In genomic region chr5:142757564-142757963, GRCh38 we compare ENCODE assay signal across 26 cellular contexts. TPM values are rescaled to one million over a fixed set of nuclear protein-coding genes. Genes with fewer than 3 reads are reported as not detected.
DNase-seq lines count a peak whose midpoint lies in the region; ATAC-seq and TF ChIP-seq lines count a peak whose summit lies in the region.
"Had no signal": no experiment of that assay in that cellular context is flagged by ENCODE, and none has a peak within 500 bp of the region (broad histone marks: within the 10 kb centered on the region; RNA-seq: fewer than 3 reads in every experiment).

No MANE protein-coding gene starts in this region.

- H3K27me3 ChIP-seq in dorsolateral prefrontal cortex, result no peaks in the 10 kb centered on the region
- H3K27me3 ChIP-seq: BLaER1 treated with 17β-estradiol and CSF1 and Interleukin-3, amounts not matched to agents 10 nM and 100 nM; SJCRH30 had no signal

- H3K4me3 Mint-ChIP-seq in stimulated activated naive CD8-positive, alpha-beta T cell treated with anti-CD3 and anti-CD28 coated beads, Interleukin-15, Interleukin-2, amounts not matched to agents 100 ng/mL and 50 ng/mL, for 24 hours, result no peak overlapping the region
- no peak overlapping the region for H3K4me3 Mint-ChIP-seq in activated T-helper 2 cell treated with anti-CD3 and anti-CD28 coated beads, Interferon-gamma antibody, Interleukin-2, Interleukin-4, amounts not matched to agents 10 μg/mL and 5 μg/mL and 100 μg/mL, durations not matched to agents 14 hours and 24 hours and 36 hours (ENCODE audit: low read depth)
- peak overlapping the region in 4 of 5 donors; percentile 18 to 59 (median 30) for H3K4me3 Mint-ChIP-seq in immature natural killer cell
- H3K4me3 Mint-ChIP-seq: CD8-positive, alpha-beta T cell had no signal

- H3K27ac Mint-ChIP-seq in stimulated activated naive CD8-positive, alpha-beta T cell treated with anti-CD3 and anti-CD28 coated beads, Interleukin-15, Interleukin-2, amounts not matched to agents 100 ng/mL and 50 ng/mL, for 24 hours, result peak overlapping the region; percentile 24
- peak overlapping the region; percentile 9 for H3K27ac Mint-ChIP-seq in activated T-helper 2 cell treated with anti-CD3 and anti-CD28 coated beads, Interferon-gamma antibody, Interleukin-2, Interleukin-4, amounts not matched to agents 10 μg/mL and 5 μg/mL and 100 μg/mL, durations not matched to agents 14 hours and 24 hours and 36 hours
- H3K27ac Mint-ChIP-seq in immature natural killer cell, result peak overlapping the region in 4 of 6 donors; percentile 2 to 46 (median 28)
- H3K27ac Mint-ChIP-seq: CD8-positive, alpha-beta T cell had no signal

- H3K27ac ChIP-seq in dorsolateral prefrontal cortex, result no peak overlapping the region
- no peak overlapping the region for H3K27ac ChIP-seq in caudate nucleus (ENCODE audit: low read depth, low read length)
- H3K27ac ChIP-seq: SJCRH30 had no signal

- H3K27me3 Mint-ChIP-seq in stimulated activated naive CD8-positive, alpha-beta T cell treated with anti-CD3 and anti-CD28 coated beads, Interleukin-15, Interleukin-2, amounts not matched to agents 100 ng/mL and 50 ng/mL, for 24 hours, result peaks cover 3% of the 10 kb centered on the region
- H3K27me3 Mint-ChIP-seq in activated T-helper 2 cell treated with anti-CD3 and anti-CD28 coated beads, Interferon-gamma antibody, Interleukin-2, Interleukin-4, amounts not matched to agents 10 μg/mL and 5 μg/mL and 100 μg/mL, durations not matched to agents 14 hours and 24 hours and 36 hours (ENCODE audit: low read depth), result peaks cover 4% of the 10 kb centered on the region
- peaks cover 0 to 4% (median 0%) of the 10 kb centered on the region in 3 donors for H3K27me3 Mint-ChIP-seq in immature natural killer cell (ENCODE audit: low read depth in 3 of 3)

- no peak for TF ChIP-seq CTCF in dorsolateral prefrontal cortex (IDR thresholded peaks at IDR 0.05 in 54 of 56, conservative IDR thresholded peaks at IDR 0.05 in 2 of 56; ENCODE audit: low read depth in 1 of 56, partially characterized antibody in 56 of 56)

- no peaks in the 10 kb centered on the region for H3K36me3 Mint-ChIP-seq in stimulated activated naive CD8-positive, alpha-beta T cell treated with anti-CD3 and anti-CD28 coated beads, Interleukin-15, Interleukin-2, amounts not matched to agents 100 ng/mL and 50 ng/mL, for 24 hours (ENCODE audit: low read depth)
- no peaks in the 10 kb centered on the region for H3K36me3 Mint-ChIP-seq in activated T-helper 2 cell treated with anti-CD3 and anti-CD28 coated beads, Interferon-gamma antibody, Interleukin-2, Interleukin-4, amounts not matched to agents 10 μg/mL and 5 μg/mL and 100 μg/mL, durations not matched to agents 14 hours and 24 hours and 36 hours (ENCODE audit: low read depth)
- no peaks in the 10 kb centered on the region for H3K36me3 Mint-ChIP-seq in immature natural killer cell
- H3K36me3 Mint-ChIP-seq: CD8-positive, alpha-beta T cell had no signal

- no peak for DNase-seq in stimulated activated naive CD8-positive, alpha-beta T cell treated with anti-CD3 and anti-CD28 coated beads, Interleukin-15, Interleukin-2, amounts not matched to agents 100 U/mL and 50 U/mL, for 24 hours
- DNase-seq in activated T-helper 2 cell treated with anti-CD3 and anti-CD28 coated beads, Interferon-gamma antibody, Interleukin-2, Interleukin-4, amounts not matched to agents 10 μg/mL and 5 μg/mL and 100 μg/mL, durations not matched to agents 14 hours and 24 hours and 36 hours (ENCODE audit: low spot score), result no peak
- DNase-seq in immature natural killer cell (peak in 1 of 3 donors; percentile 17), dorsolateral prefrontal cortex (no peak), caudate nucleus (lab: John Stamatoyannopoulos, UW) (no peak)
- no peak for DNase-seq in stimulated activated CD4-positive, alpha-beta T cell treated with anti-CD3 and anti-CD28 coated beads, Interleukin-2, amount 100 ng/mL, for 48 hours
- DNase-seq: AML-193; CD8-positive, alpha-beta T cell; DMS 273 treated with DMSO at 0.1 percent for 48 hours; DMS79; EL; GDM1; GOT3; HCEC 1CT; Karpas-422; NCI-H1092 treated with DMSO at 0.1 percent for 48 hours; NCI-H1436 treated with DMSO at 0.1 percent for 48 hours; NCI-H2029; NCI-H446; NCI-H524 treated with DMSO at 0.1 percent for 48 hours; NCI-H774; NK-92 treated with Interleukin-12 subunit alpha and Interleukin-12 subunit beta, amount 100 ng/mL, for 24 hours; PC-3; SJCRH30 had no signal

- H3K4me1 Mint-ChIP-seq in stimulated activated naive CD8-positive, alpha-beta T cell treated with anti-CD3 and anti-CD28 coated beads, Interleukin-15, Interleukin-2, amounts not matched to agents 100 ng/mL and 50 ng/mL, for 24 hours (ENCODE audit: low read depth), result peaks cover 23% of the 10 kb centered on the region
- peaks cover 17% of the 10 kb centered on the region for H3K4me1 Mint-ChIP-seq in activated T-helper 2 cell treated with anti-CD3 and anti-CD28 coated beads, Interferon-gamma antibody, Interleukin-2, Interleukin-4, amounts not matched to agents 10 μg/mL and 5 μg/mL and 100 μg/mL, durations not matched to agents 14 hours and 24 hours and 36 hours (ENCODE audit: low read depth)
- H3K4me1 Mint-ChIP-seq in immature natural killer cell, result peaks cover 12 to 16% of the 10 kb centered on the region in 2 donors

- no peaks in the 10 kb centered on the region for H3K9me3 Mint-ChIP-seq in stimulated activated naive CD8-positive, alpha-beta T cell treated with anti-CD3 and anti-CD28 coated beads, Interleukin-15, Interleukin-2, amounts not matched to agents 100 ng/mL and 50 ng/mL, for 24 hours
- no peaks in the 10 kb centered on the region for H3K9me3 Mint-ChIP-seq in activated T-helper 2 cell treated with anti-CD3 and anti-CD28 coated beads, Interferon-gamma antibody, Interleukin-2, Interleukin-4, amounts not matched to agents 10 μg/mL and 5 μg/mL and 100 μg/mL, durations not matched to agents 14 hours and 24 hours and 36 hours
- H3K9me3 Mint-ChIP-seq in immature natural killer cell, result no peaks in the 10 kb centered on the region
- H3K9me3 Mint-ChIP-seq: CD8-positive, alpha-beta T cell had no signal

- no peak for ATAC-seq in stimulated activated naive CD8-positive, alpha-beta T cell treated with anti-CD3 and anti-CD28 coated beads, Interleukin-15, Interleukin-2, amounts not matched to agents 100 U/mL and 50 U/mL, for 24 hours
- ATAC-seq: CD8-positive, alpha-beta T cell; PC-3 had no signal

- no peak overlapping the region for H3K4me3 ChIP-seq in dorsolateral prefrontal cortex
- H3K4me3 ChIP-seq: BLaER1 treated with 17β-estradiol and CSF1 and Interleukin-3, amounts not matched to agents 10 nM and 100 nM; SJCRH30 had no signal

- intact Hi-C loops in activated T-helper 2 cell treated with anti-CD3 and anti-CD28 coated beads, Interferon-gamma antibody, Interleukin-2, Interleukin-4, amounts not matched to agents 10 μg/mL and 5 μg/mL and 100 μg/mL, durations not matched to agents 14 hours and 24 hours and 36 hours (cut with micrococcal nuclease), result no loop called here
- intact Hi-C loops in dorsolateral prefrontal cortex (cut with DNase I), result loop anchor here in 1 of 2 donors (10.0 kb wide), 1 partner anchor 117 kb away; no protein-coding TSS in a partner anchor

RNA-seq across cellular contexts. Expression of gene ARHGAP26, which starts 12.6 kb away (rescaled TPM):
- total RNA-seq in activated T-helper 2 cell treated with anti-CD3 and anti-CD28 coated beads, Interferon-gamma antibody, Interleukin-2, Interleukin-4, amounts not matched to agents 10 μg/mL and 5 μg/mL and 100 μg/mL, durations not matched to agents 14 hours and 24 hours and 36 hours, result 13.6 and 15.1 TPM in 2 replicates
- polyA plus RNA-seq in immature natural killer cell, result 10 to 100 TPM; 14.5 to 43.7 (median 17.6) TPM
- 100 to 1,000 TPM in 119 of 120 experiments, 10 to 100 TPM in 1; 84.5 to 257 (median 180) TPM for total RNA-seq in dorsolateral prefrontal cortex

Comparison
In these comparisons a context has a peak if more than half of its experiments do, and no peak if none do; other contexts are left out.
1. H3K4me3 Mint-ChIP-seq: peak in immature natural killer cell (4 of 5); none in stimulated activated naive CD8-positive, alpha-beta T cell treated with anti-CD3 and anti-CD28 coated beads, Interleukin-15, Interleukin-2, amounts not matched to agents 100 ng/mL and 50 ng/mL, for 24 hours (single experiment) and activated T-helper 2 cell treated with anti-CD3 and anti-CD28 coated beads, Interferon-gamma antibody, Interleukin-2, Interleukin-4, amounts not matched to agents 10 μg/mL and 5 μg/mL and 100 μg/mL, durations not matched to agents 14 hours and 24 hours and 36 hours (single experiment).
2. Peak in every context shown above with its lines, with median percentiles within 50 percentile points of each other: H3K27ac Mint-ChIP-seq.